In genomic region chr1:205971082-205971481, GRCh38 we compare ENCODE assay signal across 23 cellular contexts. TPM values are rescaled to one million over a fixed set of nuclear protein-coding genes. Genes with fewer than 3 reads are reported as not detected.
"Had no signal": no experiment of that assay in that cellular context is flagged by ENCODE, and none has a peak within 500 bp of the region (broad histone marks: within the 10 kb centered on the region; RNA-seq: fewer than 3 reads in every experiment).

No MANE protein-coding gene starts in this region.

- H3K27ac ChIP-seq: brain microvascular endothelial cell, coronary artery, foreskin keratinocyte, neutrophil, upper lobe of right lung had no signal

- H3K27me3 ChIP-seq: brain microvascular endothelial cell, foreskin keratinocyte, neutrophil, pancreas, upper lobe of right lung had no signal

- DNase-seq: activated CD4-positive, alpha-beta T cell treated with anti-CD3 and anti-CD28 coated beads, Interleukin-2, amount 10 ng/mL, durations not matched to agents 7 days and 5 days; activated CD8-positive, alpha-beta memory T cell treated with anti-CD3 and anti-CD28 coated beads, Interleukin-2, amount 50 U/mL, for 4 hours; activated naive CD4-positive, alpha-beta T cell treated with anti-CD3 and anti-CD28 coated beads, Interleukin-2, amount 50 U/mL, for 16 hours; activated T-cell treated with anti-CD3 and anti-CD28 coated beads, Interleukin-2, amount 50 U/mL, for 4 hours; aorta; brain microvascular endothelial cell; foreskin keratinocyte; mesendoderm; naive thymus-derived CD8-positive, alpha-beta T cell; stimulated activated CD4-positive, alpha-beta T cell treated with anti-CD3 and anti-CD28 coated beads, Interleukin-2, amount 100 ng/mL, for 48 hours; stimulated activated naive CD8-positive, alpha-beta T cell treated with anti-CD3 and anti-CD28 coated beads, Interleukin-15, amount 100 ng/mL, for 72 hours; T1000 had no signal

- H3K36me3 ChIP-seq: brain microvascular endothelial cell, neutrophil, pancreas, upper lobe of right lung had no signal

- H3K4me1 ChIP-seq: foreskin keratinocyte had no signal

- ATAC-seq: activated CD4-positive, CD25-positive, alpha-beta regulatory T cell treated with anti-CD3 and anti-CD28 coated beads, Interleukin-2, amount 50 U/mL, for 24 hours; activated T-cell treated with anti-CD3 and anti-CD28 coated beads, Interleukin-2, amount 50 U/mL, for 4 hours; foreskin keratinocyte; naive thymus-derived CD8-positive, alpha-beta T cell; stimulated activated naive CD8-positive, alpha-beta T cell treated with anti-CD3 and anti-CD28 coated beads, Interleukin-15, amount 100 ng/mL, for 72 hours; upper lobe of right lung had no signal

- H3K4me3 ChIP-seq: coronary artery, pancreas, upper lobe of right lung had no signal

- H3K9me3 ChIP-seq: neutrophil, pancreas, upper lobe of right lung had no signal

RNA-seq across cellular contexts. Expression of gene SLC26A9, which starts 27.8 kb away (rescaled TPM):
- total RNA-seq: activated CD4-positive, alpha-beta T cell treated with anti-CD3 and anti-CD28 coated beads, Interleukin-2, amount 10 ng/mL, durations not matched to agents 7 days and 5 days; activated T-cell treated with anti-CD3 and anti-CD28 coated beads, Interleukin-2, amount 50 U/mL, for 4 hours; epithelial cell of proximal tubule; fibroblast of lung; foreskin keratinocyte; kidney epithelial cell; naive thymus-derived CD8-positive, alpha-beta T cell; T-helper 1 cell treated with Interleukin-12 subunit alpha and Interleukin-12 subunit beta and Interleukin-4 antibody, amounts not matched to agents 30 ng/mL and 1 ng/mL, for 36 hours; temporal lobe had no signal
- polyA plus RNA-seq: fibroblast of lung; foreskin keratinocyte; naive thymus-derived CD8-positive, alpha-beta T cell had no signal

RNA-seq across cellular contexts. Expression of gene RAB7B, which starts 32.1 kb away (rescaled TPM):
- total RNA-seq: activated CD4-positive, alpha-beta T cell treated with anti-CD3 and anti-CD28 coated beads, Interleukin-2, amount 10 ng/mL, durations not matched to agents 7 days and 5 days; epithelial cell of proximal tubule; naive thymus-derived CD8-positive, alpha-beta T cell; T-helper 1 cell treated with Interleukin-12 subunit alpha and Interleukin-12 subunit beta and Interleukin-4 antibody, amounts not matched to agents 30 ng/mL and 1 ng/mL, for 36 hours had no signal
- polyA plus RNA-seq: naive thymus-derived CD8-positive, alpha-beta T cell had no signal

RNA-seq across cellular contexts. Expression of gene CTSE, which starts 52.6 kb away (rescaled TPM):
- total RNA-seq: activated CD4-positive, alpha-beta T cell treated with anti-CD3 and anti-CD28 coated beads, Interleukin-2, amount 10 ng/mL, durations not matched to agents 7 days and 5 days; epithelial cell of proximal tubule; fibroblast of lung; kidney epithelial cell; lower leg skin; naive thymus-derived CD8-positive, alpha-beta T cell; T-helper 1 cell treated with Interleukin-12 subunit alpha and Interleukin-12 subunit beta and Interleukin-4 antibody, amounts not matched to agents 30 ng/mL and 1 ng/mL, for 36 hours had no signal
- polyA plus RNA-seq: fibroblast of lung; naive thymus-derived CD8-positive, alpha-beta T cell had no signal
